1 cellular context compared by ENCODE assay signal in the genomic region with DNA sequence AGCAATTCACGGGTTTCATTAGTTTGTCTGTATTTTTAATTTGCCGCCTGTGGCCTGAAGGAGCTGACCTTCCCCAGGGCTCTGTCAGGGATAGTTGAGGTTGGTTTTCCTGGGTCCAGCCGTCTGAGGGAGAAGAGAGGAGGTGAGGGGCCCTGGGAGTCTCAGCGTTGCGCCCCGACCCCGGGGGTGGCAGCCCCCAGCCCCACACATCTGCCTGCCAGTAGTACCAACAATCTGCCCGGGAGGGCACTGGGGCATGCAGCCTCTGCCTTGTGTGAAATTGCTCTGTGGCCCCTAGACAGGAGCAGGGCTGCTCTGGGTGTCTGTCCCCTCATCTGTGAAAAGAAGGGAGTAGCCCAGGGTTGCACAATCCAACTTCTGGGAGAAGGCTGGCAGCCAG.
TF ChIP-seq lines count a peak whose summit lies in the region.

No MANE protein-coding gene starts in this region.

TF ChIP-seq in H1, 55 proteins besides CTCF, POLR2A, EP300 and RAD21:
- TF ChIP-seq TAF1 (IDR thresholded peaks at IDR 0.05; ENCODE audit: low read depth, low read length) (no peak), POU5F1 (IDR thresholded peaks at IDR 0.05; ENCODE audit: low read depth, low read length) (no peak), NANOG (IDR thresholded peaks at IDR 0.05; ENCODE audit: insufficient read depth, low read depth, low read length, poor library complexity, severe bottlenecking) (no peak), HDAC2 (IDR thresholded peaks at IDR 0.05; ENCODE audit: borderline replicate concordance in 1 of 2, low read depth in 2 of 2, low read length in 2 of 2) (no peak), CTBP2 (IDR thresholded peaks at IDR 0.05; ENCODE audit: borderline replicate concordance, insufficient read depth, insufficient read length, low read length) (no peak), GABPA (IDR thresholded peaks at IDR 0.05; ENCODE audit: borderline replicate concordance, insufficient read depth, low read length) (no peak), SRF (IDR thresholded peaks at IDR 0.05; ENCODE audit: low read depth, low read length) (no peak), SIN3A (conservative IDR thresholded peaks at IDR 0.05 in 1 of 2, IDR thresholded peaks at IDR 0.05 in 1 of 2; ENCODE audit: low read depth in 1 of 2, low read length in 2 of 2) (no peak), TBP (IDR thresholded peaks at IDR 0.05; ENCODE audit: low read depth, low read length) (no peak), KDM1A (IDR thresholded peaks at IDR 0.05; ENCODE audit: borderline replicate concordance, low read length) (no peak), JUND (IDR thresholded peaks at IDR 0.05; ENCODE audit: low read length) (no peak), SAP30 (IDR thresholded peaks at IDR 0.05; ENCODE audit: insufficient read depth, insufficient replicate concordance, low read length) (no peak), CREB1 (IDR thresholded peaks at IDR 0.05) (no peak)
- TF ChIP-seq, protein P1, sequence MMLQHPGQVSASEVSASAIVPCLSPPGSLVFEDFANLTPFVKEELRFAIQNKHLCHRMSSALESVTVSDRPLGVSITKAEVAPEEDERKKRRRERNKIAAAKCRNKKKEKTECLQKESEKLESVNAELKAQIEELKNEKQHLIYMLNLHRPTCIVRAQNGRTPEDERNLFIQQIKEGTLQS (IDR thresholded peaks at IDR 0.05; ENCODE audit: insufficient read depth, low read depth, low read length): no peak
- TF ChIP-seq, protein P2, sequence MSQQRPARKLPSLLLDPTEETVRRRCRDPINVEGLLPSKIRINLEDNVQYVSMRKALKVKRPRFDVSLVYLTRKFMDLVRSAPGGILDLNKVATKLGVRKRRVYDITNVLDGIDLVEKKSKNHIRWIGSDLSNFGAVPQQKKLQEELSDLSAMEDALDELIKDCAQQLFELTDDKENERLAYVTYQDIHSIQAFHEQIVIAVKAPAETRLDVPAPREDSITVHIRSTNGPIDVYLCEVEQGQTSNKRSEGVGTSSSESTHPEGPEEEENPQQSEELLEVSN (IDR thresholded peaks at IDR 0.05): no peak
- TF ChIP-seq, protein P3, sequence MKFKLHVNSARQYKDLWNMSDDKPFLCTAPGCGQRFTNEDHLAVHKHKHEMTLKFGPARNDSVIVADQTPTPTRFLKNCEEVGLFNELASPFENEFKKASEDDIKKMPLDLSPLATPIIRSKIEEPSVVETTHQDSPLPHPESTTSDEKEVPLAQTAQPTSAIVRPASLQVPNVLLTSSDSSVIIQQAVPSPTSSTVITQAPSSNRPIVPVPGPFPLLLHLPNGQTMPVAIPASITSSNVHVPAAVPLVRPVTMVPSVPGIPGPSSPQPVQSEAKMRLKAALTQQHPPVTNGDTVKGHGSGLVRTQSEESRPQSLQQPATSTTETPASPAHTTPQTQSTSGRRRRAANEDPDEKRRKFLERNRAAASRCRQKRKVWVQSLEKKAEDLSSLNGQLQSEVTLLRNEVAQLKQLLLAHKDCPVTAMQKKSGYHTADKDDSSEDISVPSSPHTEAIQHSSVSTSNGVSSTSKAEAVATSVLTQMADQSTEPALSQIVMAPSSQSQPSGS (IDR thresholded peaks at IDR 0.05; ENCODE audit: low read length): no peak
